In the genomic region with DNA sequence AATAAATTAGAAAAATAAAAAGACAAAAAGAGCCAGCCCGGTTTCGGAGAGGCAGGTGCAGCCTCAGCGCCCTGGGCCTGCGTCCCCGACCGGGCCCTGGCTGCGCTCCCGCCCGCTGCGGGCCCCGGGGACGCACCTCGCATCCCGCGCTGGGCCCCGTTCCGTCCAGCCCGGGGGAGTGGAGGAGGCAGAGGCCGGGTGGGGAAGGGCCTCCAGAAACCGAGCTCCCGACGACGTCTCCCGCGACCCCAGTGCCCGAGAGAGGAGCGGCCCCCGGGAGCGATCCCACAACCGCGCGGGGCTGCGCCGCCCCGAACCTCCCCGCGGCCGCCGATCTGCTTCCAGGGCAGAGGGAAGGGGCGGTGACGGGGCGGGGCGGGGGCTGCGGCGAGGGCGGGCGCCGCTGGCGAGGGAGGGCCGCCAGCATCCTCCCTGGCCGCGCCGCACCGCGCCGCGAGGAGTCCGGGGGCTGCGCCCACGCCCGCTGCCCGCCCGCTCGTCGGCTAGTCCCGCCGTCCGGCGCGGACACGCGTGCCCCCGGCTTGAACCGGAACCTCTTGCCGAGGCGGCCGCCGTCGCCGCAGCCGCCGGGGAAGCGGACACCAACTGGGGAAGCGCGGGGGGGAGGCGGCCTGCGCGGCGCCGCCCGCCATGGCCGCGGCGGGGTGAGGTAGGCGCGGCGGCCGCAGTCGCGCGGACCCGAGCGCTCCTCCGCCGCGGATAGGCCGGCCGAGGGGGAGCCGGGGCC, we compare ENCODE assay signal across 8 cellular contexts. TPM values are rescaled to one million over a fixed set of nuclear protein-coding genes. Genes with fewer than 3 reads are reported as not detected.
A peak's percentile ranks its signal among the peaks of the same experiment; 100 is the strongest.
DNase-seq lines count a peak whose midpoint lies in the region; ATAC-seq and TF ChIP-seq lines count a peak whose summit lies in the region.

TSS of gene CCNY (plus strand) at position 426 of the 748 bp plus-strand sequence. CDS start 545 bp downstream, outside the sequence.

- peaks cover 76% of the 10 kb centered on the region for H3K79me2 ChIP-seq in neural cell (replicated peaks; ENCODE audit: insufficient read depth, low read length)

- no peaks in the 10 kb centered on the region for H4K20me1 ChIP-seq in neural cell (ENCODE audit: insufficient read depth)

- H3K9me3 ChIP-seq in neural cell (ENCODE audit: low read length) = no peaks in the 10 kb centered on the region

- H2AFZ ChIP-seq in neural cell (ENCODE audit: low read depth, low read length) = peak within 1 kb of the TSS; percentile 90

- H3K9me2 ChIP-seq in neural cell (ENCODE audit: insufficient read depth, low read length) = no peaks in the 10 kb centered on the region

- H3K27me3 Mint-ChIP-seq in stimulated activated naive CD8-positive, alpha-beta T cell treated with anti-CD3 and anti-CD28 coated beads, Interleukin-15, amount 100 ng/mL, for 72 hours = no peaks in the 10 kb centered on the region

- peak within 1 kb of the TSS; percentile 96 to 97 for H3K4me3 Mint-ChIP-seq in stimulated activated naive CD8-positive, alpha-beta T cell treated with anti-CD3 and anti-CD28 coated beads, Interleukin-15, amount 100 ng/mL, for 72 hours

- H3K9ac ChIP-seq in neural cell (ENCODE audit: low read length) = peak within 1 kb of the TSS; percentile 83

- peak within 1 kb of the TSS; percentile 71 for H3K27ac ChIP-seq in neural cell (ENCODE audit: low read length)

- peak; percentile 25 for TF ChIP-seq RAD21 in neural cell (conservative IDR thresholded peaks at IDR 0.05)

- no peaks in the 10 kb centered on the region for H3F3A ChIP-seq in neural cell (ENCODE audit: insufficient read depth, low read length, poor library complexity, severe bottlenecking)

- H3K27me3 ChIP-seq in neural cell (ENCODE audit: insufficient read depth, low read depth, low read length) = no peaks in the 10 kb centered on the region

- TF ChIP-seq CTCF in fibroblast of villous mesenchyme (IDR thresholded peaks at IDR 0.05; ENCODE audit: insufficient read depth, low read depth, low read length) (no peak), neural cell (IDR thresholded peaks at IDR 0.05; ENCODE audit: poor library complexity, severe bottlenecking) (no peak)

- peaks cover 75% of the 10 kb centered on the region for H3K4me1 Mint-ChIP-seq in stimulated activated naive CD8-positive, alpha-beta T cell treated with anti-CD3 and anti-CD28 coated beads, Interleukin-15, amount 100 ng/mL, for 72 hours

- no peaks in the 10 kb centered on the region for H3K36me3 ChIP-seq in neural cell (ENCODE audit: insufficient read depth, low read length)

- ATAC-seq in GM19395 (IDR thresholded peaks at IDR 0.05; ENCODE audit: unreplicated experiment) (peak; percentile 63), HG03520 (IDR thresholded peaks at IDR 0.05; ENCODE audit: unreplicated experiment) (peak; percentile 40)
- peak; percentile 80 for ATAC-seq in stimulated activated naive CD8-positive, alpha-beta T cell treated with anti-CD3 and anti-CD28 coated beads, Interleukin-15, amount 100 ng/mL, for 72 hours

- no peak for TF ChIP-seq EP300 in neural cell (conservative IDR thresholded peaks at IDR 0.05; ENCODE audit: poor library complexity, severe bottlenecking)

- peak; percentile 82 for DNase-seq in CD1c-positive myeloid dendritic cell (ENCODE audit: extremely low spot score)
- DNase-seq in RKO (ENCODE audit: low spot score) = peak; percentile 76
- peak; percentile 68 for DNase-seq in activated T-helper 9 cell treated with anti-CD3 and anti-CD28 coated beads, Interleukin-2, amount 50 U/mL, for 16 hours (ENCODE audit: low read depth)
- peak; percentile 72 for DNase-seq in fibroblast of villous mesenchyme (ENCODE audit: low read depth)
- peak; percentile 60 to 69 for DNase-seq in stimulated activated naive CD8-positive, alpha-beta T cell treated with anti-CD3 and anti-CD28 coated beads, Interleukin-15, amount 100 ng/mL, for 72 hours

- H3K27ac Mint-ChIP-seq in stimulated activated naive CD8-positive, alpha-beta T cell treated with anti-CD3 and anti-CD28 coated beads, Interleukin-15, amount 100 ng/mL, for 72 hours = peak within 1 kb of the TSS; percentile 98 to 99

- H3K4me2 ChIP-seq in neural cell (ENCODE audit: low read length) = peak within 1 kb of the TSS; percentile 57

- H3K9me3 Mint-ChIP-seq in stimulated activated naive CD8-positive, alpha-beta T cell treated with anti-CD3 and anti-CD28 coated beads, Interleukin-15, amount 100 ng/mL, for 72 hours = no peaks in the 10 kb centered on the region

- H3K4me3 ChIP-seq in fibroblast of villous mesenchyme (ENCODE audit: low read depth, low read length) = peak within 1 kb of the TSS; percentile 84
- peak within 1 kb of the TSS; percentile 95 for H3K4me3 ChIP-seq in neural cell (ENCODE audit: low read length)

TF ChIP-seq in neural cell, 6 proteins besides CTCF, POLR2A, EP300 and RAD21:
- peak; percentile 43 for TF ChIP-seq TAF1 (IDR thresholded peaks at IDR 0.05; ENCODE audit: low read depth)
- TF ChIP-seq MXI1 (conservative IDR thresholded peaks at IDR 0.05; ENCODE audit: poor library complexity, severe bottlenecking) = peak; percentile 53
- TF ChIP-seq POLR2AphosphoS5 (IDR thresholded peaks at IDR 0.05) = peak; percentile 65
- TF ChIP-seq EZH2 (IDR thresholded peaks at IDR 0.05; ENCODE audit: borderline replicate concordance, insufficient read depth, low read length, poor library complexity, severe bottlenecking) = no peak
- TF ChIP-seq SMC3 (conservative IDR thresholded peaks at IDR 0.05; ENCODE audit: poor library complexity) = peak; percentile 54
- peak; percentile 53 for TF ChIP-seq REST (IDR thresholded peaks at IDR 0.05; ENCODE audit: borderline replicate concordance)

RNA-seq across cellular contexts. Expression of gene CCNY, which starts in this region (rescaled TPM):
- total RNA-seq in fibroblast of villous mesenchyme = 35.0 and 36.7 TPM in 2 replicates
- 36.1 and 36.4 TPM in 2 replicates for polyA plus RNA-seq in neural cell
- polyA minus RNA-seq in neural cell = 49.2 and 54.5 TPM in 2 replicates

Comparison
In these comparisons a context has a peak if more than half of its experiments do, and no peak if none do; other contexts are left out.
1. Peak in every context shown above with its lines: DNase-seq, ATAC-seq, H3K4me3 ChIP-seq and H3K27ac ChIP-seq.